Comparison of ENCODE assay signal across 19 cellular contexts in the genomic region with DNA sequence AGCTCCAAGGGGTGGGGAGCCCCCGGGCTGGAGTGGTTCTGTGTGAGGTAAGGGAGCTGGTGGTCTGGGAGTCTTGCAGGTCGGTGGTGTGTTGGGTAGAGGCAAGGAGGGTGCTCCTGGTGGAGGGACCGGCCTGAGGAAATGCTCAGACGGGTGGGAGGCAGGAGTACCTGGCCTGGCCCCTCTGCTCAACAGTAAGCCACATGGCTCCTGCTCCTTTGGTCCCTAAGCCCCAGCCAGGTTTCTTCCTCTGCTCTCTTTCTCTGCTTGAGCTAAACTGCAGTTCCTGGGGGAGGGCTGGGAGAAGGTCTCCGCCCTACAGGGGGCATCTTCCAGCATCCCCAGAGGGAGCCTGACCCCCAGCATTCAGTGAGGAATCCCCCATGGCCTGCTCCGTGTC. TPM values are rescaled to one million over a fixed set of nuclear protein-coding genes. Genes with fewer than 3 reads are reported as not detected.
DNase-seq lines count a peak whose midpoint lies in the region; ATAC-seq, FAIRE-seq and TF ChIP-seq lines count a peak whose summit lies in the region.
"Had no signal": no experiment of that assay in that cellular context is flagged by ENCODE, and none has a peak within 500 bp of the region (broad histone marks: within the 10 kb centered on the region; RNA-seq: fewer than 3 reads in every experiment).

No MANE protein-coding gene starts in this region.

- no peak overlapping the region for H3K27ac Mint-ChIP-seq in GM23338
- H3K27ac Mint-ChIP-seq: CD4-positive, alpha-beta memory T cell had no signal

- WGBS in H1 (ENCODE audit: extremely low coverage in 1 of 2, insufficient coverage in 1 of 2, insufficient read length in 1 of 2, insufficient replicate concordance in 2 of 2, low coverage in 1 of 2, low lambda C conversion rate in 2 of 2, missing lambda C conversion rate in 1 of 2), 2 experiments: 61% methylated on average over 6 of the region's 6 CpGs; no CpG with 5 or more reads in 1 of the 2 experiments

- H2AFZ ChIP-seq in GM23338 (peak overlapping the region; percentile 76; the same call in 1 of the 2 replicates), H1 (ENCODE audit: low read length) (peak overlapping the region; percentile 85)

- no peak for FAIRE-seq in H1 (lab: Jason Lieb, UNC)
- FAIRE-seq: A204.1, G401.6, GM12891, GM19239, H54 had no signal

- no peak overlapping the region for H3K4me3 ChIP-seq in GM23338
- no peak overlapping the region for H3K4me3 ChIP-seq in HEK293 (ENCODE audit: low read depth, low read length)
- no peak overlapping the region for H3K4me3 ChIP-seq in H1 (ENCODE audit: extremely low read depth in 1 of 4, insufficient read depth in 2 of 4, low read depth in 3 of 4, low read length in 4 of 4)
- no peak overlapping the region for H3K4me3 ChIP-seq in breast epithelium

- no peaks in the 10 kb centered on the region for H4K20me1 ChIP-seq in GM23338 (replicated peaks; ENCODE audit: insufficient read depth)
- H4K20me1 ChIP-seq in H1 (replicated peaks in 1 of 2; ENCODE audit: control insufficient read depth in 1 of 2, insufficient read depth in 2 of 2, low read length in 2 of 2): no peaks in the 10 kb centered on the region

- H4K8ac ChIP-seq in H1 (ENCODE audit: extremely low read depth, insufficient read depth, low read length): no peak overlapping the region

- H3K4me2 ChIP-seq in GM23338: no peak overlapping the region
- H3K4me2 ChIP-seq in H1 (ENCODE audit: insufficient read depth in 1 of 2, low read depth in 2 of 2, low read length in 2 of 2): peak overlapping the region in 1 of 2 experiments; percentile 16; a peak in 1 of 4 replicates

- no peak for TF ChIP-seq RAD21 in H1 (IDR thresholded peaks at IDR 0.05 in 1 of 2, conservative IDR thresholded peaks at IDR 0.05 in 1 of 2; ENCODE audit: low read depth in 2 of 2, low read length in 2 of 2)

- no peaks in the 10 kb centered on the region for H3F3A ChIP-seq in GM23338 (replicated peaks; ENCODE audit: low read depth)

- POLR2A ChIA-PET in HEK293 (lab: Yijun Ruan, JAX) (no interaction called here), H1 (lab: Charles Lee; ENCODE audit: partially characterized antibody) (interaction anchor here (0.7 kb wide), 1 partner anchor 13 kb away, joined by 3 read pairs; no protein-coding TSS in a partner anchor)

- H3K79me2 ChIP-seq in GM23338 (replicated peaks; ENCODE audit: insufficient read depth) (no peaks in the 10 kb centered on the region), H1 (ENCODE audit: control insufficient read depth in 1 of 2, insufficient read depth in 2 of 2, low read length in 2 of 2) (no peaks in the 10 kb centered on the region)

- no peak overlapping the region for H2BK5ac ChIP-seq in H1 (ENCODE audit: low read depth, low read length)

- peak overlapping the region; percentile 68; the same call in 1 of the 2 replicates for H2BK12ac ChIP-seq in H1 (ENCODE audit: low read depth, low read length)

- peak overlapping the region; percentile 71; the same call in 1 of the 2 replicates for H3K18ac ChIP-seq in H1 (ENCODE audit: extremely low read depth, low read length)

- no peak overlapping the region for H2BK120ac ChIP-seq in H1 (replicated peaks; ENCODE audit: low read depth, low read length)

- H3K4me3 Mint-ChIP-seq in GM23338: no peak overlapping the region; the same call in 2 of the 3 replicates
- H3K4me3 Mint-ChIP-seq: CD4-positive, alpha-beta memory T cell had no signal

- H3K56ac ChIP-seq in H1 (replicated peaks; ENCODE audit: insufficient read length, low read depth, low read length): no peak overlapping the region

- H3K23ac ChIP-seq in H1 (ENCODE audit: insufficient read length): no peak overlapping the region

- intact Hi-C loops in breast epithelium (cut with DNase I; ENCODE audit: low total_unique reads): no loop called here

- peaks cover 12% of the 10 kb centered on the region for H3K4me1 Mint-ChIP-seq in GM23338

- TF ChIP-seq EP300 in H1 (IDR thresholded peaks at IDR 0.05; ENCODE audit: borderline replicate concordance in 1 of 2, low read depth in 2 of 2, low read length in 2 of 2): no peak

- H3K36me3 ChIP-seq in GM23338 (ENCODE audit: insufficient read depth) (no peaks in the 10 kb centered on the region), HEK293 (ENCODE audit: control insufficient read depth in 2 of 2, insufficient read depth in 1 of 2, low read length in 2 of 2) (no peaks in the 10 kb centered on the region), H1 (ENCODE audit: control insufficient read depth in 2 of 4, insufficient read depth in 4 of 4, low read length in 3 of 4) (no peaks in the 10 kb centered on the region), breast epithelium (no peaks in the 10 kb centered on the region)
- H3K36me3 ChIP-seq: BE2C had no signal

- H3K27me3 Mint-ChIP-seq in GM23338 (ENCODE audit: insufficient read depth, low read depth, poor library complexity): peaks cover 6% of the 10 kb centered on the region

- H3K79me1 ChIP-seq in H1 (ENCODE audit: low read depth, low read length): no peaks in the 10 kb centered on the region

- no peaks in the 10 kb centered on the region for H3K9me2 ChIP-seq in GM23338 (ENCODE audit: insufficient read depth)

- H4K91ac ChIP-seq in H1 (replicated peaks; ENCODE audit: insufficient read length, low read length): no peak overlapping the region

- no peak overlapping the region for H2AK5ac ChIP-seq in H1 (ENCODE audit: low read depth, low read length)

- H4K5ac ChIP-seq in H1 (ENCODE audit: insufficient read length, low read depth, low read length): no peak overlapping the region

- peaks cover 3% of the 10 kb centered on the region; the same call in 2 of the 3 replicates for H3K9me3 Mint-ChIP-seq in GM23338
- H3K9me3 Mint-ChIP-seq: CD4-positive, alpha-beta memory T cell had no signal

- DNase-seq in GM23338 (ENCODE audit: low spot score): peak; percentile 40
- no peak for DNase-seq in H1 (ENCODE audit: low read depth in 1 of 2, low spot score in 2 of 2)
- DNase-seq in retina: peak; percentile 52
- DNase-seq in activated CD4-positive, alpha-beta T cell treated with anti-CD3 and anti-CD28 coated beads for 4 hours: no peak
- no peak for DNase-seq in breast epithelium (ENCODE audit: low spot score in 2 of 2)
- DNase-seq: BE2C; CD4-positive, alpha-beta memory T cell; DMS79 treated with DMSO at 0.1 percent for 48 hours; EL; IMR-90 had no signal

- H3K4ac ChIP-seq in H1 (replicated peaks; ENCODE audit: insufficient read length, low read depth, low read length): no peak overlapping the region

- peak; percentile 9 for ATAC-seq in GM23338
- no peak for ATAC-seq in HG03432 (IDR thresholded peaks at IDR 0.05; ENCODE audit: unreplicated experiment)

- no peak overlapping the region for H3K14ac ChIP-seq in H1 (ENCODE audit: insufficient read length)

- CTCF ChIA-PET in HEK293 (lab: Yijun Ruan, JAX) (interaction anchor here (0.5 to 0.8 kb wide), 2 partner anchors 86 to 295 kb away, joined by 3 to 4 read pairs; no protein-coding TSS in a partner anchor), H1 (lab: Charles Lee; ENCODE audit: partially characterized antibody) (interaction anchor here (0.6 to 35.1 kb wide), 17 partner anchors 11 to 660 kb away, joined by 3 to 859 read pairs (median 3); a partner anchor contains a TSS)

- TF ChIP-seq POLR2A in H1 (IDR thresholded peaks at IDR 0.05; ENCODE audit: control extremely low read depth in 1 of 2, low read depth in 2 of 2, low read length in 2 of 2) (no peak), breast epithelium (IDR thresholded peaks at IDR 0.05) (no peak)

- peak overlapping the region in 1 of 4 experiments; percentile 17; a peak in 2 of 7 replicates for H3K9ac ChIP-seq in H1 (replicated peaks in 1 of 4; ENCODE audit: extremely low read depth in 1 of 4, low read depth in 3 of 4, low read length in 3 of 4)

- TF ChIP-seq CTCF in GM23338 (conservative IDR thresholded peaks at IDR 0.05; ENCODE audit: low read depth in 2 of 2) (no peak), HEK293 (tag by site-specific recombination; IDR thresholded peaks at IDR 0.05) (no peak), H1 (IDR thresholded peaks at IDR 0.05; ENCODE audit: control extremely low read depth in 1 of 3, insufficient read depth in 1 of 3, low read depth in 1 of 3, low read length in 3 of 3) (no peak), breast epithelium (IDR thresholded peaks at IDR 0.05) (no peak)

- H3K27ac ChIP-seq in GM23338 (ENCODE audit: low read depth) (no peak overlapping the region), HEK293 (ENCODE audit: extremely low read depth, low read depth, low read length) (no peak overlapping the region), H1 (ENCODE audit: low read depth, low read length) (no peak overlapping the region), breast epithelium (no peak overlapping the region)
- H3K27ac ChIP-seq: C4-2B had no signal

- H3K36me3 Mint-ChIP-seq in GM23338 (ENCODE audit: low read depth): no peaks in the 10 kb centered on the region; the same call in 2 of the 3 replicates
- H3K36me3 Mint-ChIP-seq: CD4-positive, alpha-beta memory T cell had no signal

- H3K27me3 ChIP-seq in GM23338 (ENCODE audit: insufficient read depth) (no peaks in the 10 kb centered on the region), H1 (replicated peaks in 1 of 4; ENCODE audit: control insufficient read depth in 3 of 4, extremely low read depth in 1 of 4, insufficient read depth in 3 of 4, low read length in 3 of 4) (no peaks in the 10 kb centered on the region), breast epithelium (peaks cover 0 to 32% of the 10 kb centered on the region in 2 donors)
- H3K27me3 ChIP-seq: BE2C had no signal

- H3K4me1 ChIP-seq in GM23338 (ENCODE audit: insufficient read depth) (no peaks in the 10 kb centered on the region), HEK293 (ENCODE audit: control insufficient read depth, insufficient read depth, low read length) (no peaks in the 10 kb centered on the region), H1 (replicated peaks in 1 of 4; ENCODE audit: control insufficient read depth in 3 of 4, insufficient read depth in 4 of 4, low read length in 3 of 4) (peaks cover 0 to 12% (median 8%) of the 10 kb centered on the region in 4 experiments; a peak in 6 of 7 replicates), breast epithelium (no peaks in the 10 kb centered on the region)
- H3K4me1 ChIP-seq: BE2C had no signal

- peaks cover 4% of the 10 kb centered on the region; the same call in 1 of the 2 replicates for H3K23me2 ChIP-seq in H1 (ENCODE audit: low read depth, low read length)

- peak overlapping the region; percentile 61 for H2BK15ac ChIP-seq in H1 (ENCODE audit: low read length)

- 0 out of 2 replicates have a peak overlapping the region, but pooled peaks have one; percentile 48 for H2BK20ac ChIP-seq in H1 (ENCODE audit: low read length)

- H3K9me3 ChIP-seq in HEK293 (ENCODE audit: control insufficient read depth, insufficient read depth, low read depth, low read length): no peaks in the 10 kb centered on the region
- no peaks in the 10 kb centered on the region for H3K9me3 ChIP-seq in H1 (ENCODE audit: insufficient read depth in 2 of 2, low read depth in 1 of 2, low read length in 1 of 2)
- H3K9me3 ChIP-seq in breast epithelium: no peaks in the 10 kb centered on the region
- H3K9me3 ChIP-seq: BE2C had no signal

RNA-seq across cellular contexts. Expression of a gene that starts 17.2 kb away (rescaled TPM):
- total RNA-seq in GM23338 (2014; rRNA removed; shearing (Covaris generic)): 51.0 and 52.1 TPM in 2 replicates
- polyA plus RNA-seq in GM23338 (2016; fragmentation: Nextera tagmentation; extraction: Ambion mirVana): 11.7 TPM in 2 replicates
- total RNA-seq in H1 (2021; fragmentation: NEBNext Ultra II Directional; extraction: Animal tissue kit (Norgen Biotek cat#: 25700)): 53.7 and 54.7 TPM in 2 replicates
- polyA plus RNA-seq in H1 (2011; rRNA removed): 41.5 and 54.8 TPM in 2 replicates
- 55.9 TPM for polyA plus RNA-seq in H1 (2011; cell fraction: cytosol; rRNA removed)
- polyA plus RNA-seq in H1 (2011; cell fraction: nucleus; rRNA removed): 75.9 TPM
- 34.3 to 51.2 TPM (median 49.7 TPM) in 4 replicates for polyA plus RNA-seq in H1 (2012, experiment 1 of 2)
- polyA plus RNA-seq in H1 (2012, experiment 2 of 2): 65.9 TPM
- polyA plus RNA-seq in H1 (2013, experiment 1 of 2): 29.8 TPM
- 33.1 TPM for polyA plus RNA-seq in H1 (2013, experiment 2 of 2)
- 50.7 and 74.4 TPM in 2 replicates for polyA minus RNA-seq in H1 (2011; rRNA and poly(A)+ RNA removed)
- 32.1 TPM for polyA minus RNA-seq in H1 (2011; cell fraction: cytosol; rRNA and poly(A)+ RNA removed)
- polyA minus RNA-seq in H1 (2011; cell fraction: nucleus; rRNA and poly(A)+ RNA removed): 29.1 TPM
- 10 to 100 TPM; 10.4 to 20.0 (median 18.3) TPM for total RNA-seq in breast epithelium

RNA-seq across cellular contexts. Expression of a gene that starts 34.0 kb away (rescaled TPM):
- 0.17 TPM in 1 of 2 replicates, not detected in the other for total RNA-seq in GM23338 (2014; rRNA removed; shearing (Covaris generic))
- polyA plus RNA-seq in GM23338 (2016; fragmentation: Nextera tagmentation; extraction: Ambion mirVana) (0.10 TPM in 1 of 2 replicates, not detected in the other), H1 (2011; rRNA removed) (1.3 and 1.9 TPM in 2 replicates)
- total RNA-seq in H1 (2021; fragmentation: NEBNext Ultra II Directional; extraction: Animal tissue kit (Norgen Biotek cat#: 25700)): 0.63 and 0.97 TPM in 2 replicates
- 3.3 TPM for polyA plus RNA-seq in H1 (2011; cell fraction: cytosol; rRNA removed)
- 4.1 TPM for polyA plus RNA-seq in H1 (2011; cell fraction: nucleus; rRNA removed)
- polyA plus RNA-seq in H1 (2012, experiment 1 of 2): 2.1 to 3.5 TPM (median 2.7 TPM) in 4 replicates
- polyA plus RNA-seq in H1 (2012, experiment 2 of 2): 1.1 TPM
- polyA plus RNA-seq in H1 (2013, experiment 1 of 2): 0.53 TPM
- polyA plus RNA-seq in H1 (2013, experiment 2 of 2): 0.77 TPM
- 0.54 and 0.80 TPM in 2 replicates for polyA minus RNA-seq in H1 (2011; rRNA and poly(A)+ RNA removed)
- polyA minus RNA-seq in H1 (2011; cell fraction: cytosol; rRNA and poly(A)+ RNA removed): not detected
- polyA minus RNA-seq in H1 (2011; cell fraction: nucleus; rRNA and poly(A)+ RNA removed): 1.00 TPM
- total RNA-seq in breast epithelium: 1 to 10 TPM in 1 of 3 donors, not detected in 2; 1.6 TPM
- total RNA-seq: CD4-positive, alpha-beta memory T cell; HT-29; IMR-90 had no signal
- polyA plus RNA-seq: CD4-positive, alpha-beta memory T cell; IMR-90 had no signal

RNA-seq across cellular contexts. Expression of a gene that starts 34.1 kb away (rescaled TPM):
- total RNA-seq in GM23338 (2014; rRNA removed; shearing (Covaris generic)): 1.8 and 3.6 TPM in 2 replicates
- polyA plus RNA-seq in GM23338 (2016; fragmentation: Nextera tagmentation; extraction: Ambion mirVana) (13.5 and 13.8 TPM in 2 replicates), H1 (2011; rRNA removed) (4.2 and 8.9 TPM in 2 replicates)
- total RNA-seq in H1 (2021; fragmentation: NEBNext Ultra II Directional; extraction: Animal tissue kit (Norgen Biotek cat#: 25700)): 5.9 and 6.9 TPM in 2 replicates
- polyA plus RNA-seq in H1 (2011; cell fraction: cytosol; rRNA removed): 5.6 TPM
- polyA plus RNA-seq in H1 (2011; cell fraction: nucleus; rRNA removed): 4.7 TPM
- polyA plus RNA-seq in H1 (2012, experiment 1 of 2): 4.3 to 7.8 TPM (median 6.9 TPM) in 4 replicates
- 8.0 TPM for polyA plus RNA-seq in H1 (2012, experiment 2 of 2)
- polyA plus RNA-seq in H1 (2013, experiment 1 of 2): 6.2 TPM
- 5.8 TPM for polyA plus RNA-seq in H1 (2013, experiment 2 of 2)
- 0.41 and 0.54 TPM in 2 replicates for polyA minus RNA-seq in H1 (2011; rRNA and poly(A)+ RNA removed)
- polyA minus RNA-seq in H1 (2011; cell fraction: cytosol; rRNA and poly(A)+ RNA removed): 3.1 TPM
- 2.5 TPM for polyA minus RNA-seq in H1 (2011; cell fraction: nucleus; rRNA and poly(A)+ RNA removed)
- total RNA-seq in breast epithelium: not detected
- total RNA-seq: CD4-positive, alpha-beta memory T cell; HT-29; IMR-90 had no signal
- polyA plus RNA-seq: CD4-positive, alpha-beta memory T cell had no signal

RNA-seq across cellular contexts. Expression of a gene that starts 54.5 kb away (rescaled TPM):
- 11.7 and 14.6 TPM in 2 replicates for total RNA-seq in GM23338 (2014; rRNA removed; shearing (Covaris generic))
- polyA plus RNA-seq in GM23338 (2016; fragmentation: Nextera tagmentation; extraction: Ambion mirVana) (3.8 and 4.4 TPM in 2 replicates), H1 (2011; rRNA removed) (3.3 TPM in 2 replicates)
- 12.0 and 12.8 TPM in 2 replicates for total RNA-seq in H1 (2021; fragmentation: NEBNext Ultra II Directional; extraction: Animal tissue kit (Norgen Biotek cat#: 25700))
- polyA plus RNA-seq in H1 (2011; cell fraction: cytosol; rRNA removed): 3.3 TPM
- polyA plus RNA-seq in H1 (2011; cell fraction: nucleus; rRNA removed): 4.2 TPM
- polyA plus RNA-seq in H1 (2012, experiment 1 of 2): 7.7 to 10.1 TPM (median 8.3 TPM) in 4 replicates
- 9.6 TPM for polyA plus RNA-seq in H1 (2012, experiment 2 of 2)
- polyA plus RNA-seq in H1 (2013, experiment 1 of 2): 8.3 TPM
- polyA plus RNA-seq in H1 (2013, experiment 2 of 2): 8.3 TPM
- 3.9 and 5.1 TPM in 2 replicates for polyA minus RNA-seq in H1 (2011; rRNA and poly(A)+ RNA removed)
- polyA minus RNA-seq in H1 (2011; cell fraction: cytosol; rRNA and poly(A)+ RNA removed): 6.2 TPM
- polyA minus RNA-seq in H1 (2011; cell fraction: nucleus; rRNA and poly(A)+ RNA removed): 5.3 TPM
- total RNA-seq in breast epithelium: 1 to 10 TPM in 1 of 3 donors, under 1 TPM in 2; 0.64 to 1.2 (median 0.98) TPM

Comparison
In these comparisons a context has a peak if more than half of its experiments do, and no peak if none do; other contexts are left out.
1. DNase-seq: peak in GM23338 (single experiment) and retina (single experiment); none in H1 (0 of 2), activated CD4-positive, alpha-beta T cell treated with anti-CD3 and anti-CD28 coated beads for 4 hours (0 of 2) and breast epithelium (0 of 2).